Comparison of ENCODE assay signal across 10 cellular contexts in genomic region chr22:35380013-35380412, GRCh38. TPM values are rescaled to one million over a fixed set of nuclear protein-coding genes. Genes with fewer than 3 reads are reported as not detected.
A peak's percentile ranks its signal among the peaks of the same experiment; 100 is the strongest.
DNase-seq lines count a peak whose midpoint lies in the region; ATAC-seq, FAIRE-seq and TF ChIP-seq lines count a peak whose summit lies in the region.
"Had no signal": no experiment of that assay in that cellular context is flagged by ENCODE, and none has a peak within 500 bp of the region (broad histone marks: within the 10 kb centered on the region; RNA-seq: fewer than 3 reads in every experiment).

No MANE protein-coding gene starts in this region.

- peaks cover 7% of the 10 kb centered on the region for H3K4me1 ChIP-seq in HEK293 (ENCODE audit: control insufficient read depth, insufficient read depth, low read length)
- H3K4me1 ChIP-seq in right lobe of liver, result peaks cover 0 to 78% (median 23%) of the 10 kb centered on the region in 4 donors
- no peaks in the 10 kb centered on the region for H3K4me1 ChIP-seq in uterus

- H3K4me3 ChIP-seq in HEK293 (ENCODE audit: low read depth, low read length), result no peak overlapping the region
- no peak overlapping the region for H3K4me3 ChIP-seq in bronchial epithelial cell (ENCODE audit: low read depth, low read length)
- no peak overlapping the region for H3K4me3 ChIP-seq in right lobe of liver
- H3K4me3 ChIP-seq in uterus, result no peak overlapping the region

- intact Hi-C loops in right lobe of liver (cut with DNase I) (no loop called here), uterus (cut with DNase I; ENCODE audit: low total_unique reads) (no loop called here)

- H3K27me3 ChIP-seq in bronchial epithelial cell (ENCODE audit: control insufficient read depth, insufficient read depth, low read length), result no peaks in the 10 kb centered on the region
- H3K27me3 ChIP-seq in right lobe of liver, result no peaks in the 10 kb centered on the region
- H3K27me3 ChIP-seq in uterus, result no peaks in the 10 kb centered on the region

- H3K9me3 ChIP-seq in HEK293 (ENCODE audit: control insufficient read depth, insufficient read depth, low read depth, low read length), result no peaks in the 10 kb centered on the region
- no peaks in the 10 kb centered on the region for H3K9me3 ChIP-seq in right lobe of liver
- H3K9me3 ChIP-seq in uterus, result no peaks in the 10 kb centered on the region

- no peak for FAIRE-seq in bronchial epithelial cell (lab: Jason Lieb, UNC)

- peak overlapping the region; percentile 87 for H3K4me3 Mint-ChIP-seq in stimulated activated memory B cell treated with anti-CD40 and anti-IgM and Interleukin-4, amounts not matched to agents 10 μg/mL and 1 μg/mL and 100 μg/mL, for 72 hours

- TF ChIP-seq CTCF in HEK293 (tag by site-specific recombination; IDR thresholded peaks at IDR 0.05) (no peak), bronchial epithelial cell (IDR thresholded peaks at IDR 0.05; ENCODE audit: insufficient read depth, low read length, severe bottlenecking) (no peak), right lobe of liver (IDR thresholded peaks at IDR 0.05) (no peak), GM13977 (IDR thresholded peaks at IDR 0.05; ENCODE audit: extremely low read depth, insufficient read depth, missing control alignments) (no peak), uterus (IDR thresholded peaks at IDR 0.05) (no peak)

- no peaks in the 10 kb centered on the region for H3K9me3 Mint-ChIP-seq in stimulated activated memory B cell treated with anti-CD40 and anti-IgM and Interleukin-4, amounts not matched to agents 10 μg/mL and 1 μg/mL and 100 μg/mL, for 72 hours

- POLR2A ChIA-PET in HEK293 (lab: Yijun Ruan, JAX), result interaction anchor here (0.6 to 1.9 kb wide), 5 partner anchors 9 to 65 kb away, joined by 3 to 11 read pairs (median 5); no protein-coding TSS in a partner anchor

- 25% methylated on average over 4 of the region's 6 CpGs for WGBS in right lobe of liver (ENCODE audit: insufficient coverage, low coverage, low lambda C conversion rate, missing lambda C conversion rate)

- H3K27ac ChIP-seq in HEK293 (ENCODE audit: extremely low read depth, low read depth, low read length) (no peak overlapping the region), right lobe of liver (peak overlapping the region; percentile 69 to 74 (median 73)), uterus (peak overlapping the region in 1 of 2 donors; percentile 70)

- H3K4me1 Mint-ChIP-seq in stimulated activated memory B cell treated with anti-CD40 and anti-IgM and Interleukin-4, amounts not matched to agents 10 μg/mL and 1 μg/mL and 100 μg/mL, for 72 hours, result peaks cover 85% of the 10 kb centered on the region

- H3K27me3 Mint-ChIP-seq in stimulated activated memory B cell treated with anti-CD40 and anti-IgM and Interleukin-4, amounts not matched to agents 10 μg/mL and 1 μg/mL and 100 μg/mL, for 72 hours, result no peaks in the 10 kb centered on the region

- H3K36me3 ChIP-seq in HEK293 (ENCODE audit: control insufficient read depth in 2 of 2, insufficient read depth in 1 of 2, low read length in 2 of 2) (peaks cover 0 to 23% of the 10 kb centered on the region in 2 experiments; a peak in 1 of 3 replicates), bronchial epithelial cell (ENCODE audit: control insufficient read depth, insufficient read depth, low read length) (no peaks in the 10 kb centered on the region), right lobe of liver (peaks cover 0 to 8% (median 0%) of the 10 kb centered on the region in 4 donors), uterus (no peaks in the 10 kb centered on the region)

- in situ Hi-C loops in GM13977 (cut with MboI; ENCODE audit: low pct_unique_long_range_greater_than_20kb, low sequenced_read_pairs, unreplicated experiment), result no loop called here

- CTCF ChIA-PET in HEK293 (lab: Yijun Ruan, JAX), result interaction anchor here (0.6 to 2.4 kb wide), 3 partner anchors 21 to 176 kb away, joined by 3 to 12 read pairs (median 3); no protein-coding TSS in a partner anchor

- ATAC-seq in right lobe of liver (peak in 2 of 4 donors; percentile 0 to 23), GM18511 (IDR thresholded peaks at IDR 0.05; ENCODE audit: unreplicated experiment) (no peak)
- ATAC-seq in stimulated activated memory B cell treated with anti-CD40 and anti-IgM and Interleukin-4, amounts not matched to agents 10 μg/mL and 1 μg/mL and 100 μg/mL, for 72 hours, result no peak

- TF ChIP-seq POLR2A in right lobe of liver (IDR thresholded peaks at IDR 0.05) (no peak), uterus (IDR thresholded peaks at IDR 0.05) (no peak)

- DNase-seq in bronchial epithelial cell (ENCODE audit: low read depth) (peak; percentile 37), right lobe of liver (no peak), GM13977 (ENCODE audit: low spot score) (no peak), LoVo (ENCODE audit: low spot score) (no peak), uterus (no peak)
- DNase-seq: NCI-H146 had no signal

- H3K36me3 Mint-ChIP-seq in stimulated activated memory B cell treated with anti-CD40 and anti-IgM and Interleukin-4, amounts not matched to agents 10 μg/mL and 1 μg/mL and 100 μg/mL, for 72 hours, result peaks cover 22% of the 10 kb centered on the region
- H3K36me3 Mint-ChIP-seq: activated naive CD8-positive, alpha-beta T cell had no signal

- peak overlapping the region; percentile 87 for H3K27ac Mint-ChIP-seq in stimulated activated memory B cell treated with anti-CD40 and anti-IgM and Interleukin-4, amounts not matched to agents 10 μg/mL and 1 μg/mL and 100 μg/mL, for 72 hours
- H3K27ac Mint-ChIP-seq: activated naive CD8-positive, alpha-beta T cell had no signal

TF ChIP-seq in HEK293, 187 proteins besides CTCF, POLR2A, EP300 and RAD21:
- TF ChIP-seq ZNF600 (tag by site-specific recombination; IDR thresholded peaks at IDR 0.05) (no peak), ZBTB17 (tag by site-specific recombination; IDR thresholded peaks at IDR 0.05) (peak; percentile 69)
TF ChIP-seq in HEK293: peak in this region for 1.

RNA-seq across cellular contexts. Expression of gene HMOX1, which starts 0.9 kb away (rescaled TPM):
- 3.9 and 5.2 TPM in 2 replicates for total RNA-seq in bronchial epithelial cell
- total RNA-seq in right lobe of liver, result 100 to 1,000 TPM in 1 of 6 experiments, 10 to 100 TPM in 5; 15.7 to 255 (median 47.2) TPM
- total RNA-seq in uterus, result 10 to 100 TPM in 1 of 4 donors, 1 to 10 TPM in 2, under 1 TPM in 1; 0.51 to 13.8 (median 8.5) TPM

RNA-seq across cellular contexts. Expression of gene MCM5, which starts 19.9 kb away (rescaled TPM):
- total RNA-seq in bronchial epithelial cell (6.6 and 6.7 TPM in 2 replicates), right lobe of liver (10 to 100 TPM in 4 of 6 experiments, 1 to 10 TPM in 2; 6.7 to 35.9 (median 13.4) TPM), uterus (10 to 100 TPM; 15.9 to 60.6 (median 40.3) TPM)
